In genomic region chr21:44590311-44590721, GRCh38 we compare ENCODE assay signal across 15 cellular contexts. TPM values are rescaled to one million over a fixed set of nuclear protein-coding genes. Genes with fewer than 3 reads are reported as not detected.
A peak's percentile ranks its signal among the peaks of the same experiment; 100 is the strongest.
DNase-seq lines count a peak whose midpoint lies in the region; ATAC-seq and TF ChIP-seq lines count a peak whose summit lies in the region.
"Had no signal": no experiment of that assay in that cellular context is flagged by ENCODE, and none has a peak within 500 bp of the region (broad histone marks: within the 10 kb centered on the region; RNA-seq: fewer than 3 reads in every experiment).

No MANE protein-coding gene starts in this region.

- no peaks in the 10 kb centered on the region for H3K36me3 ChIP-seq in esophagus muscularis mucosa
- H3K36me3 ChIP-seq: BLaER1 had no signal

- H3K36me3 Mint-ChIP-seq in osteocyte (ENCODE audit: unreplicated experiment) (no peaks in the 10 kb centered on the region), type B pancreatic cell (no peaks in the 10 kb centered on the region)

- H3K27ac ChIP-seq in esophagus muscularis mucosa (replicated peaks in 1 of 4): no peak overlapping the region
- H3K27ac ChIP-seq: BLaER1 had no signal

- no CpG with 5 or more reads among the region's 10 CpGs for WGBS in esophagus muscularis mucosa

- TF ChIP-seq CTCF in esophagus muscularis mucosa (IDR thresholded peaks at IDR 0.05): no peak
- no peak for TF ChIP-seq CTCF in osteocyte (IDR thresholded peaks at IDR 0.05)
- no peak for TF ChIP-seq CTCF in type B pancreatic cell (conservative IDR thresholded peaks at IDR 0.05)

- peaks cover 0 to 64% (median 0%) of the 10 kb centered on the region in 4 donors for H3K27me3 ChIP-seq in esophagus muscularis mucosa
- H3K27me3 ChIP-seq: BLaER1 had no signal

- H3K9me3 Mint-ChIP-seq in osteocyte (ENCODE audit: unreplicated experiment) (no peaks in the 10 kb centered on the region), type B pancreatic cell (no peaks in the 10 kb centered on the region)
- H3K9me3 Mint-ChIP-seq: CD8-positive, alpha-beta memory T cell had no signal

- no peak overlapping the region for H3K27ac Mint-ChIP-seq in osteocyte (ENCODE audit: unreplicated experiment)
- H3K27ac Mint-ChIP-seq in type B pancreatic cell: no peak overlapping the region

- TF ChIP-seq POLR2A in esophagus muscularis mucosa (IDR thresholded peaks at IDR 0.05; ENCODE audit: low read depth): no peak

- no peaks in the 10 kb centered on the region for H3K9me3 ChIP-seq in esophagus muscularis mucosa
- H3K9me3 ChIP-seq: Caco-2 had no signal

- DNase-seq in activated effector memory CD4-positive, alpha-beta T cell treated with anti-CD3 and anti-CD28 coated beads, Interleukin-2, amount 50 U/mL, for 16 hours: peak; percentile 55
- no peak for DNase-seq in activated effector memory CD4-positive, alpha-beta T cell treated with Interleukin-2 at 50 U/mL for 16 hours
- peak; percentile 42 for DNase-seq in esophagus muscularis mucosa (ENCODE audit: extremely low spot score)
- peak; percentile 81 for DNase-seq in osteocyte (ENCODE audit: extremely low spot score, unreplicated experiment)
- DNase-seq in type B pancreatic cell (ENCODE audit: extremely low spot score, unreplicated experiment): peak; percentile 62
- no peak for DNase-seq in NCI-H1417 treated with DMSO at 0.1 percent for 48 hours (lab: John Stamatoyannopoulos, UW)
- DNase-seq: 8988T; AML-193; Caco-2; CD8-positive, alpha-beta memory T cell; DND-41; GDM1 had no signal

- no peaks in the 10 kb centered on the region for H3K4me1 ChIP-seq in esophagus muscularis mucosa
- H3K4me1 ChIP-seq: Caco-2 had no signal

- intact Hi-C loops in esophagus muscularis mucosa (cut with DNase I): no loop called here

- no peak overlapping the region for H3K4me3 ChIP-seq in esophagus muscularis mucosa
- H3K4me3 ChIP-seq: BLaER1 had no signal

- H3K4me3 Mint-ChIP-seq in osteocyte (ENCODE audit: unreplicated experiment) (no peak overlapping the region), type B pancreatic cell (no peak overlapping the region)
- H3K4me3 Mint-ChIP-seq: CD8-positive, alpha-beta memory T cell had no signal

- ATAC-seq in HG02852 (IDR thresholded peaks at IDR 0.05; ENCODE audit: unreplicated experiment): no peak
- ATAC-seq in GM18861 (IDR thresholded peaks at IDR 0.05; ENCODE audit: unreplicated experiment): no peak

- H3K4me1 Mint-ChIP-seq in osteocyte (ENCODE audit: unreplicated experiment): peaks cover 3% of the 10 kb centered on the region
- H3K4me1 Mint-ChIP-seq in type B pancreatic cell (ENCODE audit: unreplicated experiment): peaks cover 8% of the 10 kb centered on the region

- no peak for TF ChIP-seq EP300 in esophagus muscularis mucosa (IDR thresholded peaks at IDR 0.05)

- H3K27me3 Mint-ChIP-seq in osteocyte (ENCODE audit: unreplicated experiment) (peaks cover 34% of the 10 kb centered on the region), type B pancreatic cell (peaks cover 17% of the 10 kb centered on the region)

RNA-seq across cellular contexts. Expression of gene KRTAP10-6, which starts 2.0 kb away (rescaled TPM):
- total RNA-seq in esophagus muscularis mucosa (not detected), osteocyte (not detected in 2 replicates), type B pancreatic cell (ENCODE audit: low replicate concordance) (not detected in 2 replicates)
- total RNA-seq: Caco-2; CD8-positive, alpha-beta memory T cell had no signal

RNA-seq across cellular contexts. Expression of gene KRTAP10-5, which starts 9.9 kb away (rescaled TPM):
- total RNA-seq in esophagus muscularis mucosa (not detected), osteocyte (not detected in 2 replicates), type B pancreatic cell (ENCODE audit: low replicate concordance) (not detected in 2 replicates)
- total RNA-seq: Caco-2; CD8-positive, alpha-beta memory T cell had no signal

RNA-seq across cellular contexts. Expression of gene KRTAP10-7, which starts 10.1 kb away (rescaled TPM):
- total RNA-seq in esophagus muscularis mucosa: not detected
- not detected in 2 replicates for total RNA-seq in osteocyte
- total RNA-seq in type B pancreatic cell (ENCODE audit: low replicate concordance): not detected in 2 replicates
- total RNA-seq: Caco-2; CD8-positive, alpha-beta memory T cell had no signal

RNA-seq across cellular contexts. Expression of gene KRTAP10-4, which starts 16.8 kb away (rescaled TPM):
- total RNA-seq in esophagus muscularis mucosa (not detected), osteocyte (not detected in 2 replicates), type B pancreatic cell (ENCODE audit: low replicate concordance) (not detected in 2 replicates)
- total RNA-seq: Caco-2; CD8-positive, alpha-beta memory T cell had no signal

RNA-seq across cellular contexts. Expression of gene KRTAP10-8, which starts 21.6 kb away (rescaled TPM):
- not detected for total RNA-seq in esophagus muscularis mucosa
- total RNA-seq in osteocyte: not detected in 2 replicates
- total RNA-seq in type B pancreatic cell (ENCODE audit: low replicate concordance): not detected in 2 replicates
- total RNA-seq: Caco-2; CD8-positive, alpha-beta memory T cell had no signal

Comparison
In these comparisons a context has a peak if more than half of its experiments do, and no peak if none do; other contexts are left out.
1. DNase-seq: peak in activated effector memory CD4-positive, alpha-beta T cell treated with anti-CD3 and anti-CD28 coated beads, Interleukin-2, amount 50 U/mL, for 16 hours (single experiment), esophagus muscularis mucosa (single experiment), osteocyte (single experiment) and type B pancreatic cell (single experiment); none in activated effector memory CD4-positive, alpha-beta T cell treated with Interleukin-2 at 50 U/mL for 16 hours (single experiment) and NCI-H1417 treated with DMSO at 0.1 percent for 48 hours (single experiment).